In genomic region chr11:118003456-118003855, GRCh38 we compare ENCODE assay signal across 14 cellular contexts. TPM values are rescaled to one million over a fixed set of nuclear protein-coding genes. Genes with fewer than 3 reads are reported as not detected.
DNase-seq lines count a peak whose midpoint lies in the region; ATAC-seq and TF ChIP-seq lines count a peak whose summit lies in the region.
"Had no signal": no experiment of that assay in that cellular context is flagged by ENCODE, and none has a peak within 500 bp of the region (broad histone marks: within the 10 kb centered on the region; RNA-seq: fewer than 3 reads in every experiment).

No MANE protein-coding gene starts in this region.

- CTCF ChIA-PET in activated naive CD4-positive, alpha-beta T cell treated with anti-CD3 and anti-CD28 coated beads, Interleukin-2, amount 10 ng/mL, durations not matched to agents 7 days and 5 days (lab: Charles Lee) = interaction anchor here (0.8 to 4.9 kb wide), 5 partner anchors 16 to 52 kb away, joined by 3 to 53 read pairs (median 17); partner anchors contain the start of gene IL10RA

- 66 to 71% methylated on average over 4 of the region's 4 CpGs for WGBS in gastroesophageal sphincter (ENCODE audit: low coverage in 1 of 2), 2 donors

- H3K4me1 Mint-ChIP-seq in activated naive CD4-positive, alpha-beta T cell treated with anti-CD3 and anti-CD28 coated beads, Interleukin-2, amount 10 ng/mL, durations not matched to agents 7 days and 5 days = peaks cover 100% of the 10 kb centered on the region
- H3K4me1 Mint-ChIP-seq in T-helper 2 cell treated with Interferon-gamma antibody and Interleukin-4, amounts not matched to agents 5 μg/mL and 100 μg/mL, for 36 hours (ENCODE audit: low read depth) = peaks cover 87% of the 10 kb centered on the region
- H3K4me1 Mint-ChIP-seq in stimulated activated naive CD8-positive, alpha-beta T cell treated with anti-CD3 and anti-CD28 coated beads, Interleukin-15, amount 100 ng/mL, for 72 hours = peaks cover 100% of the 10 kb centered on the region

- H3K4me3 ChIP-seq in gastroesophageal sphincter = no peak overlapping the region
- H3K4me3 ChIP-seq: coronary artery, ovary had no signal

- peaks cover 0 to 8% (median 0%) of the 10 kb centered on the region in 3 donors for H3K9me3 ChIP-seq in gastroesophageal sphincter
- H3K9me3 ChIP-seq: ovary had no signal

- no peaks in the 10 kb centered on the region for H3K27me3 Mint-ChIP-seq in activated naive CD4-positive, alpha-beta T cell treated with anti-CD3 and anti-CD28 coated beads, Interleukin-2, amount 10 ng/mL, durations not matched to agents 7 days and 5 days
- no peaks in the 10 kb centered on the region for H3K27me3 Mint-ChIP-seq in T-helper 2 cell treated with Interferon-gamma antibody and Interleukin-4, amounts not matched to agents 5 μg/mL and 100 μg/mL, for 36 hours (ENCODE audit: low read depth)
- H3K27me3 Mint-ChIP-seq in stimulated activated naive CD8-positive, alpha-beta T cell treated with anti-CD3 and anti-CD28 coated beads, Interleukin-15, amount 100 ng/mL, for 72 hours = no peaks in the 10 kb centered on the region

- DNase-seq in activated naive CD4-positive, alpha-beta T cell treated with anti-CD3 and anti-CD28 coated beads, Interleukin-2, amount 10 ng/mL, durations not matched to agents 7 days and 5 days = no peak
- no peak for DNase-seq in activated naive CD4-positive, alpha-beta T cell (lab: John Stamatoyannopoulos, UW)
- DNase-seq in T-helper 2 cell treated with Interferon-gamma antibody and Interleukin-4, amounts not matched to agents 5 μg/mL and 100 μg/mL, for 36 hours (ENCODE audit: low spot score) = no peak
- DNase-seq in stimulated activated naive CD8-positive, alpha-beta T cell treated with anti-CD3 and anti-CD28 coated beads, Interleukin-15, amount 100 ng/mL, for 72 hours = peak in 1 of 2 donors; percentile 12
- no peak for DNase-seq in NCI-H1092 (lab: John Stamatoyannopoulos, UW)
- DNase-seq in foreskin melanocyte = no peak
- DNase-seq: amygdala, DMS 273 treated with DMSO at 0.1 percent for 48 hours, NCI-H1105 treated with DMSO at 0.1 percent for 48 hours, NCI-H446 treated with DMSO at 0.1 percent for 48 hours, ovary had no signal

- peaks cover 0 to 8% (median 0%) of the 10 kb centered on the region in 3 donors for H3K4me1 ChIP-seq in gastroesophageal sphincter

- ATAC-seq in gastroesophageal sphincter (no peak), HG02588 (IDR thresholded peaks at IDR 0.05; ENCODE audit: unreplicated experiment) (no peak)
- ATAC-seq in stimulated activated naive CD8-positive, alpha-beta T cell treated with anti-CD3 and anti-CD28 coated beads, Interleukin-15, amount 100 ng/mL, for 72 hours = no peak

- H3K36me3 ChIP-seq in gastroesophageal sphincter = peaks cover 0 to 19% of the 10 kb centered on the region in 2 donors
- H3K36me3 ChIP-seq: ovary had no signal

- H3K9me3 Mint-ChIP-seq in activated naive CD4-positive, alpha-beta T cell treated with anti-CD3 and anti-CD28 coated beads, Interleukin-2, amount 10 ng/mL, durations not matched to agents 7 days and 5 days = peaks cover 12% of the 10 kb centered on the region
- peaks cover 5% of the 10 kb centered on the region for H3K9me3 Mint-ChIP-seq in T-helper 2 cell treated with Interferon-gamma antibody and Interleukin-4, amounts not matched to agents 5 μg/mL and 100 μg/mL, for 36 hours
- H3K9me3 Mint-ChIP-seq in stimulated activated naive CD8-positive, alpha-beta T cell treated with anti-CD3 and anti-CD28 coated beads, Interleukin-15, amount 100 ng/mL, for 72 hours = peaks cover 4 to 13% of the 10 kb centered on the region in 2 donors

- peaks cover 11% of the 10 kb centered on the region for H3K27me3 ChIP-seq in gastroesophageal sphincter
- H3K27me3 ChIP-seq: ovary had no signal

- H3K27ac ChIP-seq in gastroesophageal sphincter = peak overlapping the region in 3 of 4 donors; percentile 33 to 65 (median 42)
- H3K27ac ChIP-seq: ovary had no signal

- no peak for TF ChIP-seq POLR2A in gastroesophageal sphincter (IDR thresholded peaks at IDR 0.05)

- no peak for TF ChIP-seq EP300 in gastroesophageal sphincter (IDR thresholded peaks at IDR 0.05)

- H3K36me3 Mint-ChIP-seq in activated naive CD4-positive, alpha-beta T cell treated with anti-CD3 and anti-CD28 coated beads, Interleukin-2, amount 10 ng/mL, durations not matched to agents 7 days and 5 days = peaks cover 53% of the 10 kb centered on the region
- H3K36me3 Mint-ChIP-seq in T-helper 2 cell treated with Interferon-gamma antibody and Interleukin-4, amounts not matched to agents 5 μg/mL and 100 μg/mL, for 36 hours (ENCODE audit: low read depth) = peaks cover 68% of the 10 kb centered on the region

- H3K4me3 Mint-ChIP-seq in activated naive CD4-positive, alpha-beta T cell treated with anti-CD3 and anti-CD28 coated beads, Interleukin-2, amount 10 ng/mL, durations not matched to agents 7 days and 5 days = peak overlapping the region; percentile 56
- peak overlapping the region; percentile 80 for H3K4me3 Mint-ChIP-seq in T-helper 2 cell treated with Interferon-gamma antibody and Interleukin-4, amounts not matched to agents 5 μg/mL and 100 μg/mL, for 36 hours
- peak overlapping the region; percentile 76 to 79 for H3K4me3 Mint-ChIP-seq in stimulated activated naive CD8-positive, alpha-beta T cell treated with anti-CD3 and anti-CD28 coated beads, Interleukin-15, amount 100 ng/mL, for 72 hours

- H3K27ac Mint-ChIP-seq in activated naive CD4-positive, alpha-beta T cell treated with anti-CD3 and anti-CD28 coated beads, Interleukin-2, amount 10 ng/mL, durations not matched to agents 7 days and 5 days = peak overlapping the region; percentile 98
- peak overlapping the region; percentile 98 for H3K27ac Mint-ChIP-seq in T-helper 2 cell treated with Interferon-gamma antibody and Interleukin-4, amounts not matched to agents 5 μg/mL and 100 μg/mL, for 36 hours
- H3K27ac Mint-ChIP-seq in stimulated activated naive CD8-positive, alpha-beta T cell treated with anti-CD3 and anti-CD28 coated beads, Interleukin-15, amount 100 ng/mL, for 72 hours = peak overlapping the region; percentile 86 to 95

- TF ChIP-seq CTCF in gastroesophageal sphincter (IDR thresholded peaks at IDR 0.05) = no peak

RNA-seq across cellular contexts. Expression of gene IL10RA, which starts 17.3 kb away (rescaled TPM):
- 10 to 100 TPM; 16.7 to 37.3 (median 24.3) TPM for total RNA-seq in gastroesophageal sphincter
